In genomic region chr15:58932791-58933310, GRCh38 we compare ENCODE assay signal across 8 cellular contexts. TPM values are rescaled to one million over a fixed set of nuclear protein-coding genes. Genes with fewer than 3 reads are reported as not detected.
A peak's percentile ranks its signal among the peaks of the same experiment; 100 is the strongest.
DNase-seq lines count a peak whose midpoint lies in the region; ATAC-seq and TF ChIP-seq lines count a peak whose summit lies in the region.

No MANE protein-coding gene starts in this region.

- H3K4me1 ChIP-seq in adipocyte (ENCODE audit: control insufficient read depth, insufficient read depth, low read length) (peaks cover 17% of the 10 kb centered on the region), hepatocyte (ENCODE audit: insufficient read depth) (peaks cover 17% of the 10 kb centered on the region), rectal smooth muscle tissue (ENCODE audit: control insufficient read depth, insufficient read depth, low read length) (peaks cover 11% of the 10 kb centered on the region)

- peak overlapping the region; percentile 100 for H3K27ac ChIP-seq in hepatocyte
- peak overlapping the region; percentile 94 for H3K27ac ChIP-seq in rectal smooth muscle tissue (ENCODE audit: low read depth, low read length)

- DNase-seq in GM03348 (ENCODE audit: low spot score) (peak; percentile 55), adipocyte (ENCODE audit: low read depth) (peak; percentile 73), hepatocyte (ENCODE audit: low spot score) (peak; percentile 71), 8988T (no peak)
- no peak for DNase-seq in activated CD8-positive, alpha-beta memory T cell treated with anti-CD3 and anti-CD28 coated beads, Interleukin-2, amount 50 U/mL, for 48 hours

- no peaks in the 10 kb centered on the region for H3K9me2 ChIP-seq in hepatocyte (replicated peaks; ENCODE audit: insufficient read depth)

- 1% methylated on average over 24 of the region's 40 CpGs for WGBS in hepatocyte (ENCODE audit: low lambda C conversion rate, missing lambda C conversion rate)

- H3K36me3 Mint-ChIP-seq in IgD-negative memory B cell = no peaks in the 10 kb centered on the region

- H3K79me2 ChIP-seq in hepatocyte = peaks cover 50% of the 10 kb centered on the region

- H3K9me3 Mint-ChIP-seq in IgD-negative memory B cell = no peaks in the 10 kb centered on the region

- peaks cover 21 to 22% (median 22%) of the 10 kb centered on the region in 3 donors for H3K4me1 Mint-ChIP-seq in IgD-negative memory B cell

- peak overlapping the region; percentile 78 for H3K4me2 ChIP-seq in hepatocyte

- peak overlapping the region; percentile 100 for H3K9ac ChIP-seq in adipocyte (ENCODE audit: low read length)
- H3K9ac ChIP-seq in rectal smooth muscle tissue (ENCODE audit: low read length) = peak overlapping the region; percentile 95

- no peak for TF ChIP-seq CTCF in hepatocyte (IDR thresholded peaks at IDR 0.05; ENCODE audit: poor library complexity)

- H2AFZ ChIP-seq in hepatocyte = peak overlapping the region; percentile 92

- H3K36me3 ChIP-seq in adipocyte (ENCODE audit: control insufficient read depth, insufficient read depth, low read length, severe bottlenecking) = peaks cover 27% of the 10 kb centered on the region
- H3K36me3 ChIP-seq in hepatocyte (replicated peaks; ENCODE audit: insufficient read depth, low read depth) = no peaks in the 10 kb centered on the region
- H3K36me3 ChIP-seq in rectal smooth muscle tissue (ENCODE audit: control insufficient read depth, insufficient read depth, low read length) = peaks cover 9% of the 10 kb centered on the region

- H3K4me3 ChIP-seq in adipocyte (ENCODE audit: low read length) (peak overlapping the region; percentile 98), hepatocyte (peak overlapping the region; percentile 95), rectal smooth muscle tissue (ENCODE audit: low read length) (peak overlapping the region; percentile 83)

- peaks cover 35% of the 10 kb centered on the region for H4K20me1 ChIP-seq in hepatocyte (ENCODE audit: insufficient read depth, poor library complexity, severe bottlenecking)

- peak; percentile 34 for ATAC-seq in GM21528 (IDR thresholded peaks at IDR 0.05; ENCODE audit: low FRiP score, unreplicated experiment)

- H3K9me3 ChIP-seq in adipocyte (ENCODE audit: control insufficient read depth, low read length) (no peaks in the 10 kb centered on the region), hepatocyte (ENCODE audit: low read depth) (no peaks in the 10 kb centered on the region)

- peak overlapping the region; percentile 88 to 99 (median 98) for H3K4me3 Mint-ChIP-seq in IgD-negative memory B cell

- peak overlapping the region; percentile 90 to 99 (median 95) for H3K27ac Mint-ChIP-seq in IgD-negative memory B cell

- H3K27me3 ChIP-seq in adipocyte (replicated peaks; ENCODE audit: control insufficient read depth, insufficient read depth, low read length) (no peaks in the 10 kb centered on the region), hepatocyte (no peaks in the 10 kb centered on the region), rectal smooth muscle tissue (ENCODE audit: control insufficient read depth, insufficient read depth, low read length) (no peaks in the 10 kb centered on the region)

- no peaks in the 10 kb centered on the region for H3K27me3 Mint-ChIP-seq in IgD-negative memory B cell

RNA-seq across cellular contexts. Expression of gene SLTM, which starts 0.6 kb away (rescaled TPM):
- 104 TPM for polyA plus RNA-seq in IgD-negative memory B cell
- total RNA-seq in hepatocyte = 70.7 and 73.0 TPM in 2 replicates
- polyA plus RNA-seq in hepatocyte = 75.0 and 85.4 TPM in 2 replicates

RNA-seq across cellular contexts. Expression of gene RNF111, which starts 54.6 kb away (rescaled TPM):
- polyA plus RNA-seq in IgD-negative memory B cell = 25.3 TPM
- 18.9 and 22.1 TPM in 2 replicates for total RNA-seq in hepatocyte
- 10.0 and 11.3 TPM in 2 replicates for polyA plus RNA-seq in hepatocyte

Comparison
In these comparisons a context has a peak if more than half of its experiments do, and no peak if none do; other contexts are left out.
1. DNase-seq: peak in GM03348 (single experiment), adipocyte (single experiment) and hepatocyte (single experiment); none in activated CD8-positive, alpha-beta memory T cell treated with anti-CD3 and anti-CD28 coated beads, Interleukin-2, amount 50 U/mL, for 48 hours (single experiment) and 8988T (single experiment).
2. Peak in every context shown above with its lines, with median percentiles within 50 percentile points of each other: H3K4me3 ChIP-seq.